8 cellular contexts compared by ENCODE assay signal in genomic region chr4:53365486-53366300, GRCh38. TPM values are rescaled to one million over a fixed set of nuclear protein-coding genes. Genes with fewer than 3 reads are reported as not detected.
DNase-seq lines count a peak whose midpoint lies in the region; FAIRE-seq and TF ChIP-seq lines count a peak whose summit lies in the region.

SCFD2 (minus strand) TSS chr4:53366061.

- no peaks in the 10 kb centered on the region for H3K79me1 ChIP-seq in neuronal stem cell (ENCODE audit: low read depth, low read length)

- H3K14ac ChIP-seq in neuronal stem cell (ENCODE audit: low read length), result no peak within 1 kb of the TSS

- no peak within 1 kb of the TSS for H3K27ac ChIP-seq in neuronal stem cell (replicated peaks; ENCODE audit: low read length)

- no peak within 1 kb of the TSS for H3K4ac ChIP-seq in neuronal stem cell (ENCODE audit: low read length)

- FAIRE-seq in frontal cortex (lab: Jason Lieb, UNC), result no peak

- peak within 1 kb of the TSS; percentile 44 for H3K18ac ChIP-seq in neuronal stem cell (ENCODE audit: low read length)

- peak within 1 kb of the TSS; percentile 94 for H2AFZ ChIP-seq in neuronal stem cell (ENCODE audit: low read length)

- H3K4me2 ChIP-seq in neuronal stem cell (ENCODE audit: insufficient read depth, low read length, poor library complexity, severe bottlenecking), result peak within 1 kb of the TSS; percentile 92

- TF ChIP-seq CTCF in subcutaneous adipose tissue (IDR thresholded peaks at IDR 0.05; ENCODE audit: low read depth), result no peak

- no peak within 1 kb of the TSS for H4K91ac ChIP-seq in neuronal stem cell (ENCODE audit: low read depth, low read length, poor library complexity)

- H2BK15ac ChIP-seq in neuronal stem cell (ENCODE audit: low read length), result no peak within 1 kb of the TSS

- peaks cover 5 to 6% of the 10 kb centered on the region in 2 donors for H3K4me1 ChIP-seq in neuronal stem cell (ENCODE audit: control insufficient read depth in 2 of 2, insufficient read depth in 1 of 2, low read depth in 1 of 2, low read length in 2 of 2)

- POLR2A ChIA-PET in HEK293T (lab: Yijun Ruan, JAX), result interaction anchor here (1.0 to 1.9 kb wide), 5 partner anchors 9 to 171 kb away, joined by 3 to 14 read pairs (median 4); partner anchors contain the start of gene FIP1L1

- H2BK12ac ChIP-seq in neuronal stem cell (ENCODE audit: low read length), result no peak within 1 kb of the TSS

- H3K9me3 ChIP-seq in neuronal stem cell (replicated peaks in 1 of 2; ENCODE audit: control insufficient read depth in 2 of 2, insufficient read depth in 1 of 2, low read depth in 1 of 2, low read length in 2 of 2), result no peaks in the 10 kb centered on the region

- peak; percentile 98 for DNase-seq in GF-D8 (lab: John Stamatoyannopoulos, UW)
- peak; percentile 95 for DNase-seq in HEK293T (ENCODE audit: extremely low spot score)
- DNase-seq in MV-4-11 (lab: John Stamatoyannopoulos, UW), result peak; percentile 98
- DNase-seq in SK-MEL-5 (ENCODE audit: low read depth, low spot score), result peak; percentile 96
- peak; percentile 95 for DNase-seq in activated naive CD4-positive, alpha-beta T cell treated with Interleukin-2 at 50 U/mL for 16 hours
- peak; percentile 84 to 95 for DNase-seq in frontal cortex (ENCODE audit: low spot score in 2 of 2)
- peak; percentile 89 for DNase-seq in neuronal stem cell (ENCODE audit: low spot score)

- peak within 1 kb of the TSS; percentile 78 for H4K8ac ChIP-seq in neuronal stem cell (ENCODE audit: low read depth, low read length)

- peak within 1 kb of the TSS; percentile 79 for H3K9ac ChIP-seq in neuronal stem cell (ENCODE audit: low read depth, low read length, poor library complexity)

- in situ Hi-C loops in SK-MEL-5 (cut with HindIII; ENCODE audit: low pct_unique_long_range_greater_than_20kb, low sequenced_read_pairs), result no loop called here

- peaks cover 0 to 21% (median 2%) of the 10 kb centered on the region in 3 experiments for H3K27me3 ChIP-seq in neuronal stem cell (ENCODE audit: control insufficient read depth in 3 of 3, insufficient read depth in 3 of 3, low read depth in 1 of 3, low read length in 3 of 3)

- H3K36me3 ChIP-seq in neuronal stem cell (replicated peaks in 1 of 2; ENCODE audit: control insufficient read depth in 2 of 2, insufficient read depth in 2 of 2, low read length in 2 of 2), result no peaks in the 10 kb centered on the region

- no peak within 1 kb of the TSS for H2AK5ac ChIP-seq in neuronal stem cell (ENCODE audit: low read depth, low read length)

- peak within 1 kb of the TSS; percentile 45 for H3K23ac ChIP-seq in neuronal stem cell (ENCODE audit: low read depth, low read length, poor library complexity)

- CTCF ChIA-PET in HEK293T (lab: Yijun Ruan, JAX), result interaction anchor here (0.7 kb wide), 1 partner anchor 868 kb away, joined by 3 read pairs; no protein-coding TSS in a partner anchor

- WGBS in neuronal stem cell (ENCODE audit: extremely low coverage in 2 of 2, insufficient read length in 2 of 2, insufficient replicate concordance in 1 of 2), 2 donors, result no CpG with 5 or more reads among the region's 51 CpGs

- no peak within 1 kb of the TSS for H2BK5ac ChIP-seq in neuronal stem cell (ENCODE audit: low read length)

- H3K4me3 ChIP-seq in neuronal stem cell (ENCODE audit: low read length in 2 of 2), result peak within 1 kb of the TSS; percentile 75 to 89

- no peak within 1 kb of the TSS for H2BK120ac ChIP-seq in neuronal stem cell (ENCODE audit: low read depth, low read length)

TF ChIP-seq in HEK293T, 16 proteins besides CTCF, POLR2A, EP300 and RAD21:
- TF ChIP-seq NFRKB (IDR thresholded peaks at IDR 0.05) (no peak), ELF4 (IDR thresholded peaks at IDR 0.05) (peak; percentile 41), L3MBTL2 (conservative IDR thresholded peaks at IDR 0.05) (peak; percentile 88), CTBP1 (IDR thresholded peaks at IDR 0.05; ENCODE audit: borderline replicate concordance) (no peak), FOXM1 (IDR thresholded peaks at IDR 0.05; ENCODE audit: borderline replicate concordance) (no peak)

RNA-seq across cellular contexts. Expression of gene SCFD2, which starts in this region (rescaled TPM):
- 25.7 and 26.3 TPM in 2 replicates for total RNA-seq in SK-MEL-5 (2014; rRNA removed; shearing (Covaris generic))
- 16.4 and 22.3 TPM in 2 replicates for polyA plus RNA-seq in SK-MEL-5 (2015; cell fraction: cytosol; rRNA removed)
- polyA plus RNA-seq in SK-MEL-5 (2015; cell fraction: nucleus; rRNA removed), result 8.2 and 12.9 TPM in 2 replicates
- 17.5 TPM for total RNA-seq in frontal cortex
- polyA plus RNA-seq in neuronal stem cell (2013, experiment 1 of 2), result 3.2 TPM
- polyA plus RNA-seq in neuronal stem cell (2013, experiment 2 of 2), result 3.0 TPM
- 10 to 100 TPM; 13.1 to 27.4 (median 19.8) TPM for total RNA-seq in subcutaneous adipose tissue
